ENCODE assay signal across 10 cellular contexts in genomic region chr18:26429535-26429934, GRCh38.
DNase-seq lines count a peak whose midpoint lies in the region; FAIRE-seq and TF ChIP-seq lines count a peak whose summit lies in the region.
"Had no signal": no experiment of that assay in that cellular context is flagged by ENCODE, and none has a peak within 500 bp of the region (broad histone marks: within the 10 kb centered on the region; RNA-seq: fewer than 3 reads in every experiment).

No MANE protein-coding gene starts in this region.

- no peaks in the 10 kb centered on the region for H3K27me3 ChIP-seq in bronchial epithelial cell (ENCODE audit: control insufficient read depth, insufficient read depth, low read length)

- H3K36me3 ChIP-seq in bronchial epithelial cell (ENCODE audit: control insufficient read depth, insufficient read depth, low read length) = no peaks in the 10 kb centered on the region

- peak; percentile 95 for FAIRE-seq in bronchial epithelial cell (lab: Jason Lieb, UNC)

- TF ChIP-seq CTCF in bronchial epithelial cell (IDR thresholded peaks at IDR 0.05; ENCODE audit: insufficient read depth, low read length, severe bottlenecking) = no peak

- DNase-seq in D341Med (ENCODE audit: low spot score) (peak; percentile 27), M059J (ENCODE audit: low read depth) (peak; percentile 85), bronchial epithelial cell (ENCODE audit: low read depth) (peak; percentile 88), mucosa of gallbladder (ENCODE audit: low spot score) (peak; percentile 5), cortex of kidney (lab: John Stamatoyannopoulos, UW) (no peak), cerebellum (ENCODE audit: low spot score) (no peak), GM19238 (ENCODE audit: insufficient read length, low spot score) (no peak), T-helper 9 cell (no peak)
- DNase-seq: central memory CD4-positive, alpha-beta T cell; naive B cell had no signal

- no peak overlapping the region for H3K4me3 ChIP-seq in bronchial epithelial cell (ENCODE audit: low read depth, low read length)

Comparison
In these comparisons a context has a peak if more than half of its experiments do, and no peak if none do; other contexts are left out.
1. DNase-seq: peak in D341Med (single experiment), M059J (single experiment), bronchial epithelial cell (single experiment) and mucosa of gallbladder (single experiment); none in cortex of kidney (single experiment), cerebellum (single experiment), GM19238 (single experiment) and T-helper 9 cell (single experiment).